28 cellular contexts compared by ENCODE assay signal in genomic region chr2:135050132-135050531, GRCh38. TPM values are rescaled to one million over a fixed set of nuclear protein-coding genes. Genes with fewer than 3 reads are reported as not detected.
DNase-seq lines count a peak whose midpoint lies in the region; ATAC-seq and TF ChIP-seq lines count a peak whose summit lies in the region.
"Had no signal": no experiment of that assay in that cellular context is flagged by ENCODE, and none has a peak within 500 bp of the region (broad histone marks: within the 10 kb centered on the region; RNA-seq: fewer than 3 reads in every experiment).

No MANE protein-coding gene starts in this region.

- H3K27me3 ChIP-seq in cardiac muscle cell (no peaks in the 10 kb centered on the region), H7 (ENCODE audit: control insufficient read depth, insufficient read depth, low read length) (no peaks in the 10 kb centered on the region)

- TF ChIP-seq CTCF in cardiac muscle cell (IDR thresholded peaks at IDR 0.05; ENCODE audit: low read depth, low read length) = no peak

- DNase-seq in activated CD4-positive, alpha-beta memory T cell treated with anti-CD3 and anti-CD28 coated beads, Interleukin-2, amount 10 ng/mL, durations not matched to agents 7 days and 5 days = no peak
- DNase-seq in activated CD4-positive, alpha-beta memory T cell treated with anti-CD3 and anti-CD28 coated beads for 36 hours = no peak
- DNase-seq in NCI-H524 treated with DMSO at 0.1 percent for 48 hours (lab: John Stamatoyannopoulos, UW) (peak; percentile 51), cardiac muscle cell (ENCODE audit: low read depth in 1 of 2, low spot score in 1 of 2) (no peak), H7 (no peak)
- DNase-seq in stimulated activated effector memory CD8-positive, alpha-beta T cell treated with anti-CD3 and anti-CD28 coated beads, Interleukin-12 subunit alpha, Interleukin-12 subunit beta, amount 100 ng/mL, for 72 hours (ENCODE audit: low spot score in 2 of 2) = no peak
- DNase-seq: activated T-cell treated with anti-CD3 and anti-CD28 coated beads, Interleukin-2, amount 50 U/mL, for 48 hours; Calu3; left lung; MG63; midbrain; NCI-H1417 treated with DMSO at 0.1 percent for 48 hours; NCI-H2107; NCI-H526; stimulated activated CD4-positive, alpha-beta T cell treated with anti-CD3 and anti-CD28 coated beads, Interleukin-4, amount 100 ng/mL, for 1 hour had no signal

- intact Hi-C loops in activated CD4-positive, alpha-beta memory T cell treated with anti-CD3 and anti-CD28 coated beads for 36 hours (cut with micrococcal nuclease) = loop anchor here (5.0 to 10.0 kb wide), 5 partner anchors 107 to 1082 kb away; no protein-coding TSS in a partner anchor

- no peaks in the 10 kb centered on the region for H3K9me3 Mint-ChIP-seq in activated CD4-positive, alpha-beta memory T cell treated with anti-CD3 and anti-CD28 coated beads, Interleukin-2, amount 10 ng/mL, durations not matched to agents 7 days and 5 days
- no peaks in the 10 kb centered on the region for H3K9me3 Mint-ChIP-seq in activated CD4-positive, alpha-beta memory T cell treated with anti-CD3 and anti-CD28 coated beads for 36 hours
- H3K9me3 Mint-ChIP-seq in stimulated activated effector memory CD8-positive, alpha-beta T cell treated with anti-CD3 and anti-CD28 coated beads, Interleukin-12 subunit alpha, Interleukin-12 subunit beta, amount 100 ng/mL, for 72 hours = no peaks in the 10 kb centered on the region
- H3K9me3 Mint-ChIP-seq: T-helper 1 cell treated with Interleukin-12 subunit alpha and Interleukin-12 subunit beta and Interleukin-4 antibody, amounts not matched to agents 30 μg/mL and 1 μg/mL, for 36 hours had no signal

- peak overlapping the region; percentile 74 for H3K27ac ChIP-seq in cardiac muscle cell
- H3K27ac ChIP-seq: A549, HL-60, left lung, neutrophil had no signal

- H3K4me1 Mint-ChIP-seq in activated CD4-positive, alpha-beta memory T cell treated with anti-CD3 and anti-CD28 coated beads, Interleukin-2, amount 10 ng/mL, durations not matched to agents 7 days and 5 days = peaks cover 30% of the 10 kb centered on the region
- peaks cover 26% of the 10 kb centered on the region for H3K4me1 Mint-ChIP-seq in activated CD4-positive, alpha-beta memory T cell treated with anti-CD3 and anti-CD28 coated beads for 36 hours (ENCODE audit: low read depth)
- peaks cover 39% of the 10 kb centered on the region for H3K4me1 Mint-ChIP-seq in stimulated activated effector memory CD8-positive, alpha-beta T cell treated with anti-CD3 and anti-CD28 coated beads, Interleukin-12 subunit alpha, Interleukin-12 subunit beta, amount 100 ng/mL, for 72 hours

- peaks cover 17% of the 10 kb centered on the region for H3K4me1 ChIP-seq in cardiac muscle cell (ENCODE audit: low read depth)

- peaks cover 10% of the 10 kb centered on the region for H3K36me3 Mint-ChIP-seq in activated CD4-positive, alpha-beta memory T cell treated with anti-CD3 and anti-CD28 coated beads, Interleukin-2, amount 10 ng/mL, durations not matched to agents 7 days and 5 days (ENCODE audit: low read depth)
- H3K36me3 Mint-ChIP-seq in activated CD4-positive, alpha-beta memory T cell treated with anti-CD3 and anti-CD28 coated beads for 36 hours = peaks cover 6% of the 10 kb centered on the region
- peaks cover 24% of the 10 kb centered on the region for H3K36me3 Mint-ChIP-seq in stimulated activated effector memory CD8-positive, alpha-beta T cell treated with anti-CD3 and anti-CD28 coated beads, Interleukin-12 subunit alpha, Interleukin-12 subunit beta, amount 100 ng/mL, for 72 hours

- no peaks in the 10 kb centered on the region for H3K9me3 ChIP-seq in cardiac muscle cell (ENCODE audit: low read depth)
- H3K9me3 ChIP-seq: A549, left lung, MG63, neutrophil had no signal

- CTCF ChIA-PET in activated CD4-positive, alpha-beta memory T cell treated with anti-CD3 and anti-CD28 coated beads, Interleukin-2, amount 10 ng/mL, durations not matched to agents 7 days and 5 days (lab: Charles Lee) = no interaction called here
- CTCF ChIA-PET in activated CD4-positive, alpha-beta memory T cell treated with anti-CD3 and anti-CD28 coated beads for 36 hours (lab: Charles Lee) = interaction anchor here (0.9 kb wide), 1 partner anchor 481 kb away, joined by 3 read pairs; the partner anchor contains the start of gene ZRANB3

- no peaks in the 10 kb centered on the region for H3K36me3 ChIP-seq in cardiac muscle cell
- no peaks in the 10 kb centered on the region for H3K36me3 ChIP-seq in H7 (replicated peaks; ENCODE audit: control insufficient read depth, insufficient read depth, low read length)
- H3K36me3 ChIP-seq: left lung, neutrophil had no signal

- ATAC-seq in stimulated activated effector memory CD8-positive, alpha-beta T cell treated with anti-CD3 and anti-CD28 coated beads, Interleukin-12 subunit alpha, Interleukin-12 subunit beta, amount 100 ng/mL, for 72 hours = no peak
- ATAC-seq in GM18502 (IDR thresholded peaks at IDR 0.05; ENCODE audit: poor library complexity, unreplicated experiment) = no peak
- ATAC-seq in HG02852 (IDR thresholded peaks at IDR 0.05; ENCODE audit: unreplicated experiment) = no peak
- ATAC-seq: A549, left lung, PC-3 had no signal

- H3K4me3 Mint-ChIP-seq in activated CD4-positive, alpha-beta memory T cell treated with anti-CD3 and anti-CD28 coated beads, Interleukin-2, amount 10 ng/mL, durations not matched to agents 7 days and 5 days = no peak overlapping the region
- no peak overlapping the region for H3K4me3 Mint-ChIP-seq in activated CD4-positive, alpha-beta memory T cell treated with anti-CD3 and anti-CD28 coated beads for 36 hours
- H3K4me3 Mint-ChIP-seq in stimulated activated effector memory CD8-positive, alpha-beta T cell treated with anti-CD3 and anti-CD28 coated beads, Interleukin-12 subunit alpha, Interleukin-12 subunit beta, amount 100 ng/mL, for 72 hours = peak overlapping the region; percentile 91

- POLR2A ChIA-PET in activated CD4-positive, alpha-beta memory T cell treated with anti-CD3 and anti-CD28 coated beads, Interleukin-2, amount 10 ng/mL, durations not matched to agents 7 days and 5 days (lab: Charles Lee) = no interaction called here
- POLR2A ChIA-PET in activated CD4-positive, alpha-beta memory T cell treated with anti-CD3 and anti-CD28 coated beads for 36 hours (lab: Charles Lee) = no interaction called here

- H3K4me3 ChIP-seq in cardiac muscle cell = no peak overlapping the region
- no peak overlapping the region for H3K4me3 ChIP-seq in H7 (ENCODE audit: insufficient read depth, low read depth, low read length)
- H3K4me3 ChIP-seq: A549, left lung, MG63 had no signal

- H3K27ac Mint-ChIP-seq in activated CD4-positive, alpha-beta memory T cell treated with anti-CD3 and anti-CD28 coated beads, Interleukin-2, amount 10 ng/mL, durations not matched to agents 7 days and 5 days = peak overlapping the region; percentile 45
- no peak overlapping the region for H3K27ac Mint-ChIP-seq in activated CD4-positive, alpha-beta memory T cell treated with anti-CD3 and anti-CD28 coated beads for 36 hours
- H3K27ac Mint-ChIP-seq in stimulated activated effector memory CD8-positive, alpha-beta T cell treated with anti-CD3 and anti-CD28 coated beads, Interleukin-12 subunit alpha, Interleukin-12 subunit beta, amount 100 ng/mL, for 72 hours = no peak overlapping the region

- H3K27me3 Mint-ChIP-seq in activated CD4-positive, alpha-beta memory T cell treated with anti-CD3 and anti-CD28 coated beads, Interleukin-2, amount 10 ng/mL, durations not matched to agents 7 days and 5 days = peaks cover 9% of the 10 kb centered on the region
- H3K27me3 Mint-ChIP-seq in activated CD4-positive, alpha-beta memory T cell treated with anti-CD3 and anti-CD28 coated beads for 36 hours = no peaks in the 10 kb centered on the region

RNA-seq across cellular contexts. Expression of gene RAB3GAP1, which starts 2.0 kb away (rescaled TPM):
- 10 to 100 TPM; 22.9 to 23.0 TPM for total RNA-seq in activated CD4-positive, alpha-beta memory T cell treated with anti-CD3 and anti-CD28 coated beads, Interleukin-2, amount 10 ng/mL, durations not matched to agents 7 days and 5 days
- 10 to 100 TPM; 29.6 to 30.7 TPM for total RNA-seq in activated CD4-positive, alpha-beta memory T cell treated with anti-CD3 and anti-CD28 coated beads for 36 hours
- total RNA-seq in cardiac muscle cell = 26.0 and 35.0 TPM in 2 replicates
- 19.9 and 21.7 TPM in 2 replicates for polyA plus RNA-seq in cardiac muscle cell
- total RNA-seq in H7 (2014; rRNA removed; shearing (Covaris generic)) = 29.7 and 42.7 TPM in 2 replicates

RNA-seq across cellular contexts. Expression of gene MAP3K19, which starts 2.9 kb away (rescaled TPM):
- not detected for total RNA-seq in activated CD4-positive, alpha-beta memory T cell treated with anti-CD3 and anti-CD28 coated beads, Interleukin-2, amount 10 ng/mL, durations not matched to agents 7 days and 5 days
- total RNA-seq in activated CD4-positive, alpha-beta memory T cell treated with anti-CD3 and anti-CD28 coated beads for 36 hours = not detected
- total RNA-seq in cardiac muscle cell = not detected in 2 replicates
- polyA plus RNA-seq in cardiac muscle cell = not detected in 2 replicates
- not detected in 2 replicates for total RNA-seq in H7 (2014; rRNA removed; shearing (Covaris generic))
- total RNA-seq: activated CD8-positive, alpha-beta memory T cell treated with anti-CD3 and anti-CD28 coated beads for 36 hours; Calu3; fibroblast of lung; PC-3; pulmonary artery endothelial cell; ureter had no signal
- polyA plus RNA-seq: A549, adipose tissue, BJ, fibroblast of lung had no signal
